ENCODE assay signal across 1 cellular context in the genomic region with DNA sequence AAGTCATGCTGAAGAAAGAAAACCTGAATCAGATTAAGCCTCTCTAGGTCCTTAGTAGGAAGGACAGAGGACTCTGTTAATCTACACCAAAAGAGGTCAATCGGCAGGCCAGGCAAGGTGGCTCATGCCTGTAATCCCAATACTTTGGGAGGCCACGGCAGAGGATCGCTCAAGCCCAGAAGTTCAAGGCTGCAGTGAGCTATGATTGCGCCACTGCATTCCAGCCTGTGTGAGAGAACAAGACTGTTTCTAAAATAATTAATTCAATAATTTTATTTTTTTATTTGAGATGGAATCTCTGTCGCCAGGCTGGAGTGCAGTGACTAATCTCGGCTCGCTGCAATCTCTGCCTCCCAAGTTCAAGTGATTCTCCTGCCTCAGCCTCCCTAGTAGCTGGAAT.
TF ChIP-seq lines count a peak whose summit lies in the region.

No MANE protein-coding gene starts in this region.

TF ChIP-seq in HepG2, 621 proteins besides CTCF, POLR2A, EP300 and RAD21:
- TF ChIP-seq NR2F1 (CRISPR knock-in tag; IDR thresholded peaks at IDR 0.05) (peak in 1 of 2 experiments; percentile 23; a peak in 1 of 4 replicates), HNF4A (CRISPR knock-in tag; IDR thresholded peaks at IDR 0.05) (peak; percentile 32; the same call in 1 of the 2 replicates), CEBPB (IDR thresholded peaks at IDR 0.05; ENCODE audit: borderline replicate concordance, low read depth, low read length) (peak; percentile 74), MYNN (CRISPR knock-in tag; IDR thresholded peaks at IDR 0.05; ENCODE audit: low read depth) (no peak), SAP130 (CRISPR knock-in tag; IDR thresholded peaks at IDR 0.05; ENCODE audit: low read depth) (0 out of 2 replicates have a peak, but pooled peaks have one; percentile 14), CEBPG (CRISPR knock-in tag; IDR thresholded peaks at IDR 0.05) (peak; percentile 52), TEAD3 (CRISPR knock-in tag; optimal IDR thresholded peaks at IDR 0.05; ENCODE audit: borderline replicate concordance) (peak; percentile 48)
- TF ChIP-seq, protein P1, sequence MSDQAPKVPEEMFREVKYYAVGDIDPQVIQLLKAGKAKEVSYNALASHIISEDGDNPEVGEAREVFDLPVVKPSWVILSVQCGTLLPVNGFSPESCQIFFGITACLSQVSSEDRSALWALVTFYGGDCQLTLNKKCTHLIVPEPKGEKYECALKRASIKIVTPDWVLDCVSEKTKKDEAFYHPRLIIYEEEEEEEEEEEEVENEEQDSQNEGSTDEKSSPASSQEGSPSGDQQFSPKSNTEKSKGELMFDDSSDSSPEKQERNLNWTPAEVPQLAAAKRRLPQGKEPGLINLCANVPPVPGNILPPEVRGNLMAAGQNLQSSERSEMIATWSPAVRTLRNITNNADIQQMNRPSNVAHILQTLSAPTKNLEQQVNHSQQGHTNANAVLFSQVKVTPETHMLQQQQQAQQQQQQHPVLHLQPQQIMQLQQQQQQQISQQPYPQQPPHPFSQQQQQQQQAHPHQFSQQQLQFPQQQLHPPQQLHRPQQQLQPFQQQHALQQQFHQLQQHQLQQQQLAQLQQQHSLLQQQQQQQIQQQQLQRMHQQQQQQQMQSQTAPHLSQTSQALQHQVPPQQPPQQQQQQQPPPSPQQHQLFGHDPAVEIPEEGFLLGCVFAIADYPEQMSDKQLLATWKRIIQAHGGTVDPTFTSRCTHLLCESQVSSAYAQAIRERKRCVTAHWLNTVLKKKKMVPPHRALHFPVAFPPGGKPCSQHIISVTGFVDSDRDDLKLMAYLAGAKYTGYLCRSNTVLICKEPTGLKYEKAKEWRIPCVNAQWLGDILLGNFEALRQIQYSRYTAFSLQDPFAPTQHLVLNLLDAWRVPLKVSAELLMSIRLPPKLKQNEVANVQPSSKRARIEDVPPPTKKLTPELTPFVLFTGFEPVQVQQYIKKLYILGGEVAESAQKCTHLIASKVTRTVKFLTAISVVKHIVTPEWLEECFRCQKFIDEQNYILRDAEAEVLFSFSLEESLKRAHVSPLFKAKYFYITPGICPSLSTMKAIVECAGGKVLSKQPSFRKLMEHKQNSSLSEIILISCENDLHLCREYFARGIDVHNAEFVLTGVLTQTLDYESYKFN (CRISPR knock-in tag; conservative IDR thresholded peaks at IDR 0.05) = peak; percentile 40
- TF ChIP-seq, protein P2, sequence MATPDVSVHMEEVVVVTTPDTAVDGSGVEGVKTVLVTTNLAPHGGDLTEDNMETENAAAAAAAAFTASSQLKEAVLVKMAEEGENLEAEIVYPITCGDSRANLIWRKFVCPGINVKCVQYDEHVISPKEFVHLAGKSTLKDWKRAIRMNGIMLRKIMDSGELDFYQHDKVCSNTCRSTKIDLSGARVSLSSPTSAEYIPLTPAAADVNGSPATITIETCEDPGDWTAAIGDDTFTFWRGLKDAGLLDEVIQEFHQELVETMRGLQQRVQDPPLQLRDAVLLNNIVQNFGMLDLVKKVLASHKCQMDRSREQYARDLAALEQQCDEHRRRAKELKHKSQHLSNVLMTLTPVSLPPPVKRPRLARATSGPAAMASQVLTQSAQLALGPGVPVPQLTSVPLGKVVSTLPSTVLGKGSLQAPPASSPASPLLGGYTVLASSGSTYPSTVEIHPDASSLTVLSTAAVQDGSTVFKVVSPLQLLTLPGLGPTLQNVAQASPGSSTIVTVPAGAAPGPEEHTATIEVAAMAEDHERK (CRISPR knock-in tag; IDR thresholded peaks at IDR 0.05; ENCODE audit: low read depth) = no peak
